1 cellular context compared by ENCODE assay signal in genomic region chr1:109499661-109500536, GRCh38.
TF ChIP-seq lines count a peak whose summit lies in the region.

No MANE protein-coding gene starts in this region.

TF ChIP-seq in A549, 52 proteins besides CTCF, POLR2A, EP300 and RAD21 (continued from another document):
- TF ChIP-seq E2F6 (IDR thresholded peaks at IDR 0.05; ENCODE audit: borderline replicate concordance, low read depth) (no peak), FOXS1 (CRISPR knock-in tag; IDR thresholded peaks at IDR 0.05) (no peak), ZFP36 (IDR thresholded peaks at IDR 0.05; ENCODE audit: borderline replicate concordance, partially characterized antibody) (no peak), ESRRA (IDR thresholded peaks at IDR 0.05; ENCODE audit: borderline replicate concordance, low read length) (no peak), FOSB (CRISPR knock-in tag; IDR thresholded peaks at IDR 0.05) (no peak)
- TF ChIP-seq, protein P1, sequence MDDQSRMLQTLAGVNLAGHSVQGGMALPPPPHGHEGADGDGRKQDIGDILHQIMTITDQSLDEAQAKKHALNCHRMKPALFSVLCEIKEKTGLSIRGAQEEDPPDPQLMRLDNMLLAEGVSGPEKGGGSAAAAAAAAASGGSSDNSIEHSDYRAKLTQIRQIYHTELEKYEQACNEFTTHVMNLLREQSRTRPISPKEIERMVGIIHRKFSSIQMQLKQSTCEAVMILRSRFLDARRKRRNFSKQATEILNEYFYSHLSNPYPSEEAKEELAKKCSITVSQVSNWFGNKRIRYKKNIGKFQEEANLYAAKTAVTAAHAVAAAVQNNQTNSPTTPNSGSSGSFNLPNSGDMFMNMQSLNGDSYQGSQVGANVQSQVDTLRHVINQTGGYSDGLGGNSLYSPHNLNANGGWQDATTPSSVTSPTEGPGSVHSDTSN (IDR thresholded peaks at IDR 0.05), result no peak
- TF ChIP-seq, protein P2, sequence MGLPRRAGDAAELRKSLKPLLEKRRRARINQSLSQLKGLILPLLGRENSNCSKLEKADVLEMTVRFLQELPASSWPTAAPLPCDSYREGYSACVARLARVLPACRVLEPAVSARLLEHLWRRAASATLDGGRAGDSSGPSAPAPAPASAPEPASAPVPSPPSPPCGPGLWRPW (IDR thresholded peaks at IDR 0.05), result no peak
TF ChIP-seq in A549: peak in this region for 0.
